In the genomic region with DNA sequence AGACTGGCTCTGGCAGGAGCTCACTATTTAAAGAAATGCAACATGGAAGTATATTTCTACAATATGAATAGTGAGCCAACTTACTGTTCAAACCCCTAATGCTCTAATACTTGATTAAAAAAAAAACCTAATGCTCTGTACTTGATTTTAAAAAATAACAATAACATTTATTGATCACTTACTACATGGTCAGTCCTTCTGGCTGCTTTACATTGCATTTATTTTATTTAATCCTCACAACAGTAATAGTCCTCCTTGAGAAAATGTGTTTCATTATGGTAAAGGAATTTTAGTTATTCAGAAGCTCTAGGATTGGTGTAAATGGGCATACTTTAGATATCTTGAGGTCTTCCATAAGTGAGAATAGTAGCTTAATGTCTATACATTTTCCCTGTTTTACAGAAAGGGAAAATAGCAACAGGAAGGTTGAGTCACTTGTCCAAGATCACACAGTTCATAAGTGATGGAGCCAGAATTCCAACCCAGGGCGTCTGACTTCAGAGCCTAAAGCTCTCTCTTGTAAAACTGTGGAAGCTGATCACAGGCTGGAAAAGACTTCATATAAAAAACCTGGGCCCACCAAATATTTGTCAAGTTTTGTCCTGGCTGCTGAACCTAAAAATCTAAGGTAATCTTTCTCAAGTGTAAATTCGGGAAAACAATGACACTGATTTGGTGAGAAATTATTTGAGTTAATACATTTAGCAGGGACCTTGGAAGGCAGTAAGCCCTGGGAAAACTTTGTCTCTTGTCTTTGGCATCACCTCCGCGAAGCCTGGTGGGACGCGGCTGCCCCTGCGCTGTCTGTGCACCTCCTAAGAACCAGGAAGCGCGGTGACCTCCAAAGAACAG, we compare ENCODE assay signal across 7 cellular contexts. TPM values are rescaled to one million over a fixed set of nuclear protein-coding genes. Genes with fewer than 3 reads are reported as not detected.
A peak's percentile ranks its signal among the peaks of the same experiment; 100 is the strongest.
DNase-seq lines count a peak whose midpoint lies in the region; ATAC-seq, FAIRE-seq and TF ChIP-seq lines count a peak whose summit lies in the region.

No MANE protein-coding gene starts in this region.

- H3K9me2 ChIP-seq in neural cell (ENCODE audit: insufficient read depth, low read length) = no peaks in the 10 kb centered on the region

- FAIRE-seq in GM18507 (lab: Jason Lieb, UNC) = peak; percentile 5

- H3F3A ChIP-seq in neural cell (ENCODE audit: insufficient read depth, low read length, poor library complexity, severe bottlenecking) = peaks cover 3% of the 10 kb centered on the region

- no peaks in the 10 kb centered on the region for H4K20me1 ChIP-seq in neural cell (ENCODE audit: insufficient read depth)

- TF ChIP-seq RAD21 in neural cell (conservative IDR thresholded peaks at IDR 0.05) = no peak

- POLR2A ChIA-PET in RWPE1 (lab: Yijun Ruan, JAX; ENCODE audit: low non-redundant PET) = interaction anchor here (0.7 kb wide), 1 partner anchor 649 kb away, joined by 3 read pairs; no protein-coding TSS in a partner anchor

- whole genome bisulfite sequencing in esophagus, 2 donors = 1 to 2% methylated on average over 9 of the region's 9 CpGs

- peak overlapping the region; percentile 78 for H3K9ac ChIP-seq in neural cell (ENCODE audit: low read length)

- H3K36me3 ChIP-seq in esophagus (ENCODE audit: control insufficient read depth in 2 of 2, insufficient read depth in 2 of 2, low read length in 1 of 2) = no peaks in the 10 kb centered on the region
- no peaks in the 10 kb centered on the region for H3K36me3 ChIP-seq in neural cell (ENCODE audit: insufficient read depth, low read length)

- no peak for TF ChIP-seq CTCF in RWPE1 (conservative IDR thresholded peaks at IDR 0.05; ENCODE audit: low read depth)
- TF ChIP-seq CTCF in neural cell (IDR thresholded peaks at IDR 0.05; ENCODE audit: poor library complexity, severe bottlenecking) = no peak

- H3K27ac ChIP-seq in RWPE1 = peak overlapping the region; percentile 97
- peak overlapping the region; percentile 84 to 90 for H3K27ac ChIP-seq in esophagus (ENCODE audit: low read depth in 2 of 2, low read length in 1 of 2)
- peak overlapping the region; percentile 93 for H3K27ac ChIP-seq in neural cell (ENCODE audit: low read length)

- no peak for DNase-seq in GM18507 (ENCODE audit: extremely low spot score, insufficient read length, low read depth)
- peak; percentile 13 for DNase-seq in RWPE1 (ENCODE audit: low spot score)
- DNase-seq in HuH-7.5 (ENCODE audit: low spot score) = no peak

- H3K9me3 ChIP-seq in esophagus (ENCODE audit: control insufficient read depth in 2 of 2, insufficient read depth in 1 of 2, low read depth in 1 of 2, low read length in 1 of 2) (no peaks in the 10 kb centered on the region), neural cell (ENCODE audit: low read length) (no peaks in the 10 kb centered on the region)

- H3K4me1 ChIP-seq in esophagus (ENCODE audit: control insufficient read depth in 2 of 2, insufficient read depth in 2 of 2, low read length in 1 of 2) = no peaks in the 10 kb centered on the region

- ATAC-seq in HG02678 (IDR thresholded peaks at IDR 0.05; ENCODE audit: unreplicated experiment) (peak; percentile 14), GM18858 (IDR thresholded peaks at IDR 0.05; ENCODE audit: unreplicated experiment) (no peak)

- no peaks in the 10 kb centered on the region for H3K27me3 ChIP-seq in esophagus (ENCODE audit: control insufficient read depth in 1 of 2, insufficient read depth in 2 of 2, low read length in 2 of 2)
- H3K27me3 ChIP-seq in neural cell (ENCODE audit: insufficient read depth, low read depth, low read length) = no peaks in the 10 kb centered on the region

- TF ChIP-seq EP300 in neural cell (conservative IDR thresholded peaks at IDR 0.05; ENCODE audit: poor library complexity, severe bottlenecking) = no peak

- peaks cover 55% of the 10 kb centered on the region for H3K79me2 ChIP-seq in neural cell (replicated peaks; ENCODE audit: insufficient read depth, low read length)

- CTCF ChIA-PET in RWPE1 (lab: Yijun Ruan, JAX) = interaction anchor here (0.8 to 1.9 kb wide), 4 partner anchors 20 to 288 kb away, joined by 3 to 6 read pairs (median 4); no protein-coding TSS in a partner anchor

- H3K4me3 ChIP-seq in esophagus (ENCODE audit: low read depth in 1 of 2, low read length in 2 of 2) (peak overlapping the region; percentile 69 to 86), neural cell (ENCODE audit: low read length) (peak overlapping the region; percentile 83)

- H2AFZ ChIP-seq in neural cell (ENCODE audit: low read depth, low read length) = peak overlapping the region; percentile 61

- peak overlapping the region; percentile 46 for H3K4me2 ChIP-seq in neural cell (ENCODE audit: low read length)

TF ChIP-seq in neural cell, 6 proteins besides CTCF, POLR2A, EP300 and RAD21:
- no peak for TF ChIP-seq MXI1 (conservative IDR thresholded peaks at IDR 0.05; ENCODE audit: poor library complexity, severe bottlenecking)
- no peak for TF ChIP-seq SMC3 (conservative IDR thresholded peaks at IDR 0.05; ENCODE audit: poor library complexity)

RNA-seq across cellular contexts. Expression of gene STARD4, which starts 0.9 kb away (rescaled TPM):
- polyA plus RNA-seq in esophagus (1 to 10 TPM; 5.3 to 5.9 TPM), neural cell (60.5 and 62.6 TPM in 2 replicates)
- 53.3 and 54.8 TPM in 2 replicates for polyA minus RNA-seq in neural cell
